2 cellular contexts compared by ENCODE assay signal in genomic region chr21:41827951-41828883, GRCh38.
TF ChIP-seq lines count a peak whose summit lies in the region.

No MANE protein-coding gene starts in this region.

TF ChIP-seq in SK-N-SH, 30 proteins besides CTCF, POLR2A, EP300 and RAD21:
- no peak for TF ChIP-seq EZH2phosphoT487 (IDR thresholded peaks at IDR 0.05; ENCODE audit: borderline replicate concordance, low read depth)
- TF ChIP-seq NRF1 (IDR thresholded peaks at IDR 0.05; ENCODE audit: low read depth, low read length): no peak
- TF ChIP-seq RXRA (IDR thresholded peaks at IDR 0.05; ENCODE audit: borderline replicate concordance, low read depth): no peak
- TF ChIP-seq RCOR1 (IDR thresholded peaks at IDR 0.05; ENCODE audit: low read length): no peak
- TF ChIP-seq GATA2 (CRISPR knock-in tag; IDR thresholded peaks at IDR 0.05): no peak
- no peak for TF ChIP-seq JUND (IDR thresholded peaks at IDR 0.05)
- TF ChIP-seq FOXJ3 (CRISPR knock-in tag; IDR thresholded peaks at IDR 0.05): no peak
- no peak for TF ChIP-seq MXI1 (IDR thresholded peaks at IDR 0.05; ENCODE audit: low read depth, low read length)
- TF ChIP-seq MAX (IDR thresholded peaks at IDR 0.05; ENCODE audit: low read depth): no peak
- no peak for TF ChIP-seq MEF2A (IDR thresholded peaks at IDR 0.05; ENCODE audit: borderline replicate concordance, low read depth)
- TF ChIP-seq POLR2AphosphoS5 (IDR thresholded peaks at IDR 0.05; ENCODE audit: low read depth, low read length): no peak
TF ChIP-seq in SK-N-SH: peak in this region for 0.

TF ChIP-seq in SK-N-SH treated with all-trans-retinoic acid at 6 μM for 48 hours, 23 proteins besides CTCF, POLR2A, EP300 and RAD21:
- TF ChIP-seq TSHZ2 (CRISPR knock-in tag; IDR thresholded peaks at IDR 0.05) (no peak), ZNF8 (CRISPR knock-in tag; IDR thresholded peaks at IDR 0.05) (no peak), GLIS3 (CRISPR knock-in tag; IDR thresholded peaks at IDR 0.05) (no peak), RARB (CRISPR knock-in tag; IDR thresholded peaks at IDR 0.05) (no peak), ZNF70 (CRISPR knock-in tag; IDR thresholded peaks at IDR 0.05) (no peak), ZFP30 (CRISPR knock-in tag; IDR thresholded peaks at IDR 0.05) (no peak)
